In genomic region chr1:44819594-44820327, GRCh38 we compare ENCODE assay signal across 8 cellular contexts. TPM values are rescaled to one million over a fixed set of nuclear protein-coding genes. Genes with fewer than 3 reads are reported as not detected.
DNase-seq lines count a peak whose midpoint lies in the region; ATAC-seq, FAIRE-seq and TF ChIP-seq lines count a peak whose summit lies in the region.

No MANE protein-coding gene starts in this region.

- POLR2A ChIA-PET in CD8-positive, alpha-beta T cell (lab: Charles Lee): interaction anchor here (0.6 to 7.2 kb wide), 25 partner anchors 11 to 866 kb away, joined by 3 to 189 read pairs (median 4); partner anchors contain the start of genes BTBD19, DYNLT4, EIF2B3 and GPBP1L1

- H3K9me3 ChIP-seq in CD8-positive, alpha-beta T cell (ENCODE audit: low read length): no peaks in the 10 kb centered on the region
- H3K9me3 ChIP-seq in pancreas: no peaks in the 10 kb centered on the region
- H3K9me3 ChIP-seq in tibial nerve: no peaks in the 10 kb centered on the region

- peaks cover 5% of the 10 kb centered on the region for H3K36me3 Mint-ChIP-seq in CD8-positive, alpha-beta T cell
- H3K36me3 Mint-ChIP-seq in activated naive CD8-positive, alpha-beta T cell treated with anti-CD3 and anti-CD28 coated beads for 36 hours: peaks cover 6% of the 10 kb centered on the region

- WGBS in pancreas, 2 donors: 1% methylated on average over 34 of the region's 34 CpGs
- 5 to 7% methylated on average over 29 to 34 of the region's 34 CpGs for WGBS in tibial nerve, 2 donors

- H3K27ac ChIP-seq in CD8-positive, alpha-beta T cell (ENCODE audit: low read depth, low read length): peak overlapping the region; percentile 99
- H3K27ac ChIP-seq in pancreas (peak overlapping the region; percentile 89 to 99 (median 96)), tibial nerve (peak overlapping the region; percentile 71 to 96 (median 96))

- H3K4me1 ChIP-seq in CD8-positive, alpha-beta T cell (ENCODE audit: insufficient read depth, low read length): peaks cover 19% of the 10 kb centered on the region
- peaks cover 0 to 2% (median 0%) of the 10 kb centered on the region in 3 donors for H3K4me1 ChIP-seq in pancreas
- H3K4me1 ChIP-seq in tibial nerve: peaks cover 0 to 53% (median 15%) of the 10 kb centered on the region in 4 donors

- peak; percentile 72 to 94 (median 79) for DNase-seq in CD8-positive, alpha-beta T cell
- DNase-seq in SK-N-DZ (ENCODE audit: low spot score): peak; percentile 92
- peak; percentile 87 for DNase-seq in activated naive CD8-positive, alpha-beta T cell treated with anti-CD3 and anti-CD28 coated beads for 36 hours
- peak; percentile 89 for DNase-seq in Right ventricle myocardium inferior (ENCODE audit: missing footprints)
- DNase-seq in pancreas: peak; percentile 70 to 92 (median 81)
- peak; percentile 50 to 72 for DNase-seq in tibial nerve (ENCODE audit: low spot score in 2 of 2)

- peak overlapping the region; percentile 92 for H3K4me3 Mint-ChIP-seq in CD8-positive, alpha-beta T cell
- H3K4me3 Mint-ChIP-seq in activated naive CD8-positive, alpha-beta T cell treated with anti-CD3 and anti-CD28 coated beads for 36 hours: peak overlapping the region; percentile 89

- H3K36me3 ChIP-seq in CD8-positive, alpha-beta T cell (ENCODE audit: insufficient read depth, low read length): no peaks in the 10 kb centered on the region
- H3K36me3 ChIP-seq in pancreas (no peaks in the 10 kb centered on the region), tibial nerve (peaks cover 0 to 16% (median 0%) of the 10 kb centered on the region in 3 donors)

- ATAC-seq in CD8-positive, alpha-beta T cell: peak; percentile 79
- peak; percentile 74 for ATAC-seq in GM19455 (IDR thresholded peaks at IDR 0.05; ENCODE audit: unreplicated experiment)
- peak; percentile 36 for ATAC-seq in HG03575 (IDR thresholded peaks at IDR 0.05; ENCODE audit: extremely low read depth, insufficient number of reproducible peaks, low FRiP score, unreplicated experiment)
- peak; percentile 92 for ATAC-seq in Right ventricle myocardium inferior
- peak; percentile 90 to 94 (median 92) for ATAC-seq in pancreas

- peak; percentile 83 to 87 for TF ChIP-seq POLR2A in tibial nerve (IDR thresholded peaks at IDR 0.05)

- CTCF ChIA-PET in CD8-positive, alpha-beta T cell (lab: Charles Lee): interaction anchor here (0.7 to 3.2 kb wide), 20 partner anchors 8 to 673 kb away, joined by 3 to 18 read pairs (median 4); partner anchors contain the start of genes BTBD19, DYNLT4 and PLK3

- H3K4me3 ChIP-seq in CD8-positive, alpha-beta T cell (ENCODE audit: low read depth, low read length): peak overlapping the region; percentile 86
- H3K4me3 ChIP-seq in pancreas: peak overlapping the region; percentile 32 to 62 (median 52)
- H3K4me3 ChIP-seq in tibial nerve: peak overlapping the region; percentile 28 to 66 (median 58)

- peak overlapping the region; percentile 100 for H3K27ac Mint-ChIP-seq in CD8-positive, alpha-beta T cell
- peak overlapping the region; percentile 100 for H3K27ac Mint-ChIP-seq in activated naive CD8-positive, alpha-beta T cell treated with anti-CD3 and anti-CD28 coated beads for 36 hours

- intact Hi-C loops in CD8-positive, alpha-beta T cell (cut with DNase I, micrococcal nuclease): loop anchor here (1.0 to 2.0 kb wide), 9 partner anchors 12 to 89 kb away; partner anchors contain the start of genes DYNLT4 (in 2 of the 2), KIF2C (in 1 of the 2), PLK3 (in 1 of the 2) and RNU5D-1 (in 1 of the 2)
- intact Hi-C loops in Right ventricle myocardium inferior (cut with DNase I) (loop anchor here (2.0 kb wide), 1 partner anchor 19 kb away; the partner anchor contains the start of gene PLK3), pancreas (cut with DNase I) (no loop called here)

- peak; percentile 92 for FAIRE-seq in pancreas (lab: Jason Lieb, UNC)

- TF ChIP-seq CTCF in CD8-positive, alpha-beta T cell (IDR thresholded peaks at IDR 0.05): no peak
- TF ChIP-seq CTCF in pancreas (IDR thresholded peaks at IDR 0.05): no peak
- TF ChIP-seq CTCF in tibial nerve (IDR thresholded peaks at IDR 0.05): peak in 1 of 5 experiments; percentile 33

- H3K4me1 Mint-ChIP-seq in CD8-positive, alpha-beta T cell (ENCODE audit: low read depth): peaks cover 35% of the 10 kb centered on the region
- peaks cover 38% of the 10 kb centered on the region for H3K4me1 Mint-ChIP-seq in activated naive CD8-positive, alpha-beta T cell treated with anti-CD3 and anti-CD28 coated beads for 36 hours

- H3K27me3 ChIP-seq in CD8-positive, alpha-beta T cell (ENCODE audit: insufficient read depth, low read length): no peaks in the 10 kb centered on the region
- no peaks in the 10 kb centered on the region for H3K27me3 ChIP-seq in pancreas
- H3K27me3 ChIP-seq in tibial nerve: no peaks in the 10 kb centered on the region

- peak; percentile 12 to 99 for TF ChIP-seq EP300 in tibial nerve (IDR thresholded peaks at IDR 0.05)

- H3K9me3 Mint-ChIP-seq in CD8-positive, alpha-beta T cell: no peaks in the 10 kb centered on the region
- H3K9me3 Mint-ChIP-seq in activated naive CD8-positive, alpha-beta T cell treated with anti-CD3 and anti-CD28 coated beads for 36 hours: no peaks in the 10 kb centered on the region

- no peaks in the 10 kb centered on the region for H3K27me3 Mint-ChIP-seq in CD8-positive, alpha-beta T cell (ENCODE audit: low read depth)
- no peaks in the 10 kb centered on the region for H3K27me3 Mint-ChIP-seq in activated naive CD8-positive, alpha-beta T cell treated with anti-CD3 and anti-CD28 coated beads for 36 hours

RNA-seq across cellular contexts. Expression of gene BTBD19, which starts 11.4 kb away (rescaled TPM):
- total RNA-seq in CD8-positive, alpha-beta T cell: 10 to 100 TPM; 24.9 to 27.5 TPM
- polyA plus RNA-seq in SK-N-DZ (2014; cell fraction: cytosol; rRNA removed): 0.53 and 0.97 TPM in 2 replicates
- 1.5 and 2.5 TPM in 2 replicates for polyA plus RNA-seq in SK-N-DZ (2014; cell fraction: nucleus; rRNA removed)
- 1 to 10 TPM; 6.0 to 8.1 TPM for total RNA-seq in activated naive CD8-positive, alpha-beta T cell treated with anti-CD3 and anti-CD28 coated beads for 36 hours
- total RNA-seq in Right ventricle myocardium inferior (2.8 TPM), pancreas (1 to 10 TPM in 5 of 6 donors, under 1 TPM in 1; 0.91 to 4.3 (median 2.3) TPM), tibial nerve (10 to 100 TPM; 14.9 to 50.0 (median 25.5) TPM)
- 1 to 10 TPM; 4.7 to 5.7 TPM for polyA plus RNA-seq in pancreas

RNA-seq across cellular contexts. Expression of gene DYNLT4, which starts 12.6 kb away (rescaled TPM):
- total RNA-seq in CD8-positive, alpha-beta T cell: 1 to 10 TPM; 2.2 to 2.5 TPM
- not detected in 2 replicates for polyA plus RNA-seq in SK-N-DZ (2014; cell fraction: cytosol; rRNA removed)
- polyA plus RNA-seq in SK-N-DZ (2014; cell fraction: nucleus; rRNA removed): not detected in 2 replicates
- total RNA-seq in activated naive CD8-positive, alpha-beta T cell treated with anti-CD3 and anti-CD28 coated beads for 36 hours: 1 to 10 TPM in 1 of 2 experiments, under 1 TPM in 1; 0.70 to 1.0 TPM
- 1.0 TPM for total RNA-seq in Right ventricle myocardium inferior
- total RNA-seq in pancreas: 1 to 10 TPM in 1 of 6 donors, under 1 TPM in 5; 0.28 to 1.8 (median 0.38) TPM
- 1 to 10 TPM in 1 of 2 donors, under 1 TPM in 1; 0.33 to 1.8 TPM for polyA plus RNA-seq in pancreas
- total RNA-seq in tibial nerve: 1 to 10 TPM in 2 of 4 donors, not detected in 2; 2.5 to 3.3 TPM

RNA-seq across cellular contexts. Expression of gene PLK3, which starts 19.6 kb away (rescaled TPM):
- 100 to 1,000 TPM; 568 to 599 TPM for total RNA-seq in CD8-positive, alpha-beta T cell
- polyA plus RNA-seq in SK-N-DZ (2014; cell fraction: cytosol; rRNA removed): 2.8 and 5.9 TPM in 2 replicates
- 7.5 and 12.4 TPM in 2 replicates for polyA plus RNA-seq in SK-N-DZ (2014; cell fraction: nucleus; rRNA removed)
- total RNA-seq in activated naive CD8-positive, alpha-beta T cell treated with anti-CD3 and anti-CD28 coated beads for 36 hours: 10 to 100 TPM; 53.3 to 57.1 TPM
- total RNA-seq in Right ventricle myocardium inferior: 6.4 TPM
- 10 to 100 TPM in 3 of 6 donors, 1 to 10 TPM in 3; 6.1 to 15.9 (median 9.7) TPM for total RNA-seq in pancreas
- 10 to 100 TPM; 21.6 to 35.3 TPM for polyA plus RNA-seq in pancreas
- 10 to 100 TPM; 10.6 to 29.3 (median 26.3) TPM for total RNA-seq in tibial nerve

RNA-seq across cellular contexts. Expression of gene PTCH2, which starts 23.3 kb away (rescaled TPM):
- total RNA-seq in CD8-positive, alpha-beta T cell: 1 to 10 TPM; 1.3 to 1.7 TPM
- polyA plus RNA-seq in SK-N-DZ (2014; cell fraction: cytosol; rRNA removed): 0.06 and 0.08 TPM in 2 replicates
- 0.37 and 0.38 TPM in 2 replicates for polyA plus RNA-seq in SK-N-DZ (2014; cell fraction: nucleus; rRNA removed)
- 1 to 10 TPM; 1.0 to 1.4 TPM for total RNA-seq in activated naive CD8-positive, alpha-beta T cell treated with anti-CD3 and anti-CD28 coated beads for 36 hours
- total RNA-seq in Right ventricle myocardium inferior (0.43 TPM), pancreas (under 1 TPM; 0.16 to 0.90 (median 0.34) TPM), tibial nerve (10 to 100 TPM in 2 of 4 donors, 1 to 10 TPM in 2; 6.6 to 13.4 (median 9.9) TPM)
- 1 to 10 TPM; 1.2 to 1.8 TPM for polyA plus RNA-seq in pancreas

RNA-seq across cellular contexts. Expression of gene BEST4, which starts 31.8 kb away (rescaled TPM):
- 1 to 10 TPM; 1.4 to 1.5 TPM for total RNA-seq in CD8-positive, alpha-beta T cell
- not detected in 2 replicates for polyA plus RNA-seq in SK-N-DZ (2014; cell fraction: cytosol; rRNA removed)
- polyA plus RNA-seq in SK-N-DZ (2014; cell fraction: nucleus; rRNA removed): not detected in 2 replicates
- 1 to 10 TPM; 1.5 to 1.8 TPM for total RNA-seq in activated naive CD8-positive, alpha-beta T cell treated with anti-CD3 and anti-CD28 coated beads for 36 hours
- total RNA-seq in Right ventricle myocardium inferior (not detected), pancreas (under 1 TPM; 0.12 to 0.41 (median 0.32) TPM), tibial nerve (under 1 TPM in 2 of 4 donors, not detected in 2; 0.21 to 0.98 TPM)
- polyA plus RNA-seq in pancreas: under 1 TPM; 0.56 to 0.68 TPM

Comparison
In these comparisons a context has a peak if more than half of its experiments do, and no peak if none do; other contexts are left out.
1. Peak in every context shown above with its lines: DNase-seq, ATAC-seq, H3K4me3 ChIP-seq and H3K27ac ChIP-seq.
2. ATAC-seq: peak in every context shown above with its lines; median percentile 92 in Right ventricle myocardium inferior; 92 in pancreas; 79 in CD8-positive, alpha-beta T cell; 74 in GM19455; 36 in HG03575.
3. RNA of gene PLK3, which starts 19.6 kb away (total RNA-seq): 568 to 599 TPM in CD8-positive, alpha-beta T cell; 53.3 to 57.1 TPM in activated naive CD8-positive, alpha-beta T cell treated with anti-CD3 and anti-CD28 coated beads for 36 hours, 10.6 to 29.3 TPM in tibial nerve, 6.1 to 15.9 TPM in pancreas and 6.4 TPM in Right ventricle myocardium inferior (single experiment); every median in the first group is over 4 times any median in the second.
4. intact Hi-C loops: an anchor here in CD8-positive, alpha-beta T cell (1.0 to 2.0 kb wide) and Right ventricle myocardium inferior (2.0 kb wide); none called in pancreas.